Comparison of ENCODE assay signal across 27 cellular contexts in genomic region chr13:55727683-55728082, GRCh38.
"Had no signal": no experiment of that assay in that cellular context is flagged by ENCODE, and none has a peak within 500 bp of the region (broad histone marks: within the 10 kb centered on the region; RNA-seq: fewer than 3 reads in every experiment).

No MANE protein-coding gene starts in this region.

- H3K27ac ChIP-seq: colonic mucosa, coronary artery, dorsolateral prefrontal cortex, epithelial cell of prostate, esophagus muscularis mucosa, esophagus squamous epithelium, foreskin keratinocyte, gastrocnemius medialis, gastroesophageal sphincter, heart left ventricle, heart right ventricle had no signal

- H3K36me3 ChIP-seq: colonic mucosa, esophagus muscularis mucosa, esophagus squamous epithelium, gastrocnemius medialis, gastroesophageal sphincter, heart left ventricle, heart right ventricle had no signal

- H3K27me3 ChIP-seq: colonic mucosa, esophagus muscularis mucosa, esophagus squamous epithelium, foreskin keratinocyte, gastrocnemius medialis, gastroesophageal sphincter, heart left ventricle, heart right ventricle had no signal

- ATAC-seq: effector memory CD8-positive, alpha-beta T cell; esophagus mucosa; foreskin keratinocyte; gastrocnemius medialis; gastroesophageal sphincter; heart left ventricle; heart right ventricle had no signal

- FAIRE-seq: colon, endometrium, endothelial cell of umbilical vein had no signal

- H3K4me3 ChIP-seq: colonic mucosa, coronary artery, dorsolateral prefrontal cortex, esophagus muscularis mucosa, esophagus squamous epithelium, gastrocnemius medialis, gastroesophageal sphincter, heart left ventricle, heart right ventricle had no signal

- DNase-seq: colonic mucosa; cortex of kidney; dermis blood vessel endothelial cell; dorsolateral prefrontal cortex; effector CD4-positive, alpha-beta T cell; effector CD8-positive, alpha-beta T cell; effector memory CD4-positive, alpha-beta T cell; effector memory CD8-positive, alpha-beta T cell; endodermal cell; erythroblast; esophagus squamous epithelium; foreskin fibroblast; foreskin keratinocyte; foreskin melanocyte; gastrocnemius medialis; glutamatergic neuron; head of caudate nucleus; heart left ventricle; heart right ventricle had no signal

- H3K4me1 ChIP-seq: colonic mucosa, esophagus muscularis mucosa, esophagus squamous epithelium, foreskin keratinocyte, gastrocnemius medialis, gastroesophageal sphincter, heart left ventricle, heart right ventricle had no signal

- H3K9me3 ChIP-seq: colonic mucosa, esophagus muscularis mucosa, esophagus squamous epithelium, gastrocnemius medialis, gastroesophageal sphincter, heart left ventricle had no signal
